24 cellular contexts compared by ENCODE assay signal in genomic region chr2:22175002-22175401, GRCh38.
DNase-seq lines count a peak whose midpoint lies in the region; ATAC-seq, FAIRE-seq and TF ChIP-seq lines count a peak whose summit lies in the region.
"Had no signal": no experiment of that assay in that cellular context is flagged by ENCODE, and none has a peak within 500 bp of the region (broad histone marks: within the 10 kb centered on the region; RNA-seq: fewer than 3 reads in every experiment).

No MANE protein-coding gene starts in this region.

- H2BK120ac ChIP-seq in IMR-90 (ENCODE audit: low read depth, low read length) (no peak overlapping the region), H1 (replicated peaks; ENCODE audit: low read depth, low read length) (no peak overlapping the region)

- no peak overlapping the region for H3K9ac ChIP-seq in IMR-90 (ENCODE audit: low read depth, low read length)
- H3K9ac ChIP-seq in H1 (replicated peaks in 1 of 4; ENCODE audit: extremely low read depth in 1 of 4, low read depth in 3 of 4, low read length in 3 of 4), result no peak overlapping the region
- H3K9ac ChIP-seq: BLaER1 treated with 17β-estradiol and CSF1 and Interleukin-3, amounts not matched to agents 10 nM and 100 nM had no signal

- no peak overlapping the region for H4K5ac ChIP-seq in IMR-90 (ENCODE audit: low read depth, low read length)
- H4K5ac ChIP-seq in H1 (ENCODE audit: insufficient read length, low read depth, low read length), result no peak overlapping the region

- H2BK20ac ChIP-seq in IMR-90 (ENCODE audit: low read depth, low read length) (no peak overlapping the region), H1 (ENCODE audit: low read length) (no peak overlapping the region)

- H3K4ac ChIP-seq in IMR-90 (ENCODE audit: low read depth, low read length) (no peak overlapping the region), H1 (replicated peaks; ENCODE audit: insufficient read length, low read depth, low read length) (no peak overlapping the region)

- FAIRE-seq in A549 (lab: Jason Lieb, UNC), result no peak
- FAIRE-seq in H1 (lab: Jason Lieb, UNC), result no peak
- FAIRE-seq: A204.1, D721Med, GM12878, GM12892, GM18507 had no signal

- POLR2A ChIA-PET in A549 (lab: Yijun Ruan, JAX) (no interaction called here), IMR-90 (lab: Charles Lee; ENCODE audit: unreplicated experiment) (no interaction called here), H1 (lab: Charles Lee; ENCODE audit: partially characterized antibody) (no interaction called here)

- no peak overlapping the region for H2BK15ac ChIP-seq in IMR-90 (ENCODE audit: low read depth, low read length)
- H2BK15ac ChIP-seq in H1 (ENCODE audit: low read length), result no peak overlapping the region

- H4K20me1 ChIP-seq in IMR-90 (ENCODE audit: insufficient read depth, low read length) (no peaks in the 10 kb centered on the region), H1 (replicated peaks in 1 of 2; ENCODE audit: control insufficient read depth in 1 of 2, insufficient read depth in 2 of 2, low read length in 2 of 2) (no peaks in the 10 kb centered on the region)
- H4K20me1 ChIP-seq: BLaER1 treated with 17β-estradiol and CSF1 and Interleukin-3, amounts not matched to agents 10 nM and 100 nM had no signal

- dilution Hi-C loops in IMR-90 (cut with HindIII; ENCODE audit: low sequenced_read_pairs, unreplicated experiment), result no loop called here

- BruUV-seq in IMR-90 (replicated peaks; lab: Mats Ljungman, UMichigan), result no TSS peak

- H3K18ac ChIP-seq in IMR-90 (ENCODE audit: low read depth, low read length), result no peak overlapping the region
- H3K18ac ChIP-seq in H1 (ENCODE audit: extremely low read depth, low read length), result no peak overlapping the region

- no peaks in the 10 kb centered on the region for H3K79me1 ChIP-seq in IMR-90 (ENCODE audit: low read depth in 1 of 2, low read length in 2 of 2)
- no peaks in the 10 kb centered on the region for H3K79me1 ChIP-seq in H1 (ENCODE audit: low read depth, low read length)

- TF ChIP-seq EP300 in A549 (IDR thresholded peaks at IDR 0.05), result no peak
- no peak for TF ChIP-seq EP300 in H1 (IDR thresholded peaks at IDR 0.05; ENCODE audit: borderline replicate concordance in 1 of 2, low read depth in 2 of 2, low read length in 2 of 2)

- intact Hi-C loops in IMR-90 (cut with micrococcal nuclease), result no loop called here

- H3K23ac ChIP-seq in IMR-90 (ENCODE audit: low read depth, low read length) (no peak overlapping the region), H1 (ENCODE audit: insufficient read length) (no peak overlapping the region)

- H3K4me2 ChIP-seq in A549, result no peak overlapping the region
- no peak overlapping the region for H3K4me2 ChIP-seq in IMR-90 (ENCODE audit: low read depth, low read length)
- no peak overlapping the region for H3K4me2 ChIP-seq in H1 (ENCODE audit: insufficient read depth in 1 of 2, low read depth in 2 of 2, low read length in 2 of 2)
- H3K4me2 ChIP-seq: BLaER1 treated with 17β-estradiol and CSF1 and Interleukin-3, amounts not matched to agents 10 nM and 100 nM had no signal

- in situ Hi-C loops in IMR-90 (cut with MboI; ENCODE audit: low sequenced_read_pairs), result no loop called here

- no peaks in the 10 kb centered on the region for H3K27me3 ChIP-seq in IMR-90 (ENCODE audit: control insufficient read depth, insufficient read depth, low read length)
- H3K27me3 ChIP-seq in H1 (replicated peaks in 1 of 4; ENCODE audit: control insufficient read depth in 3 of 4, extremely low read depth in 1 of 4, insufficient read depth in 3 of 4, low read length in 3 of 4), result no peaks in the 10 kb centered on the region
- H3K27me3 ChIP-seq: BLaER1 treated with 17β-estradiol and CSF1 and Interleukin-3, amounts not matched to agents 10 nM and 100 nM had no signal

- H3K23me2 ChIP-seq in H1 (ENCODE audit: low read depth, low read length), result no peaks in the 10 kb centered on the region

- CTCF ChIA-PET in A549 (lab: Yijun Ruan, JAX) (no interaction called here), IMR-90 (lab: Yijun Ruan, JAX) (no interaction called here), H1 (lab: Charles Lee; ENCODE audit: partially characterized antibody) (no interaction called here)

- H3K27ac ChIP-seq in A549 (no peak overlapping the region), IMR-90 (ENCODE audit: insufficient read depth, low read length) (no peak overlapping the region), H1 (ENCODE audit: low read depth, low read length) (no peak overlapping the region)
- H3K27ac ChIP-seq: BLaER1 treated with 17β-estradiol and CSF1 and Interleukin-3, amounts not matched to agents 10 nM and 100 nM; C4-2B had no signal

- no peak overlapping the region for H2AK9ac ChIP-seq in IMR-90 (replicated peaks; ENCODE audit: low read depth, low read length, poor library complexity)

- TF ChIP-seq POLR2A in A549 (IDR thresholded peaks at IDR 0.05; ENCODE audit: low read length), result no peak
- no peak for TF ChIP-seq POLR2A in IMR-90 (IDR thresholded peaks at IDR 0.05; ENCODE audit: low read depth, low read length)
- no peak for TF ChIP-seq POLR2A in H1 (IDR thresholded peaks at IDR 0.05; ENCODE audit: control extremely low read depth in 1 of 2, low read depth in 2 of 2, low read length in 2 of 2)

- TF ChIP-seq RAD21 in A549 (conservative IDR thresholded peaks at IDR 0.05 in 1 of 2, IDR thresholded peaks at IDR 0.05 in 1 of 2) (no peak), IMR-90 (IDR thresholded peaks at IDR 0.05; ENCODE audit: low read length) (no peak), H1 (IDR thresholded peaks at IDR 0.05 in 1 of 2, conservative IDR thresholded peaks at IDR 0.05 in 1 of 2; ENCODE audit: low read depth in 2 of 2, low read length in 2 of 2) (no peak)

- H3K9me3 ChIP-seq in A549 (no peaks in the 10 kb centered on the region; the same call in 1 of the 3 replicates), IMR-90 (ENCODE audit: control insufficient read depth, insufficient read depth, low read length) (no peaks in the 10 kb centered on the region), H1 (ENCODE audit: insufficient read depth in 2 of 2, low read depth in 1 of 2, low read length in 1 of 2) (no peaks in the 10 kb centered on the region)
- H3K9me3 ChIP-seq: Caco-2 had no signal

- H2BK5ac ChIP-seq in IMR-90 (ENCODE audit: low read depth, low read length, poor library complexity, severe bottlenecking), result no peak overlapping the region
- H2BK5ac ChIP-seq in H1 (ENCODE audit: low read depth, low read length), result no peak overlapping the region

- no peak overlapping the region for H2AK5ac ChIP-seq in IMR-90 (ENCODE audit: low read depth, low read length)
- no peak overlapping the region for H2AK5ac ChIP-seq in H1 (ENCODE audit: low read depth, low read length)

- H3K4me3 ChIP-seq in A549 (no peak overlapping the region), IMR-90 (ENCODE audit: insufficient read depth, low read depth, low read length) (no peak overlapping the region), H1 (ENCODE audit: extremely low read depth in 1 of 4, insufficient read depth in 2 of 4, low read depth in 3 of 4, low read length in 4 of 4) (no peak overlapping the region)
- H3K4me3 ChIP-seq: BLaER1 treated with 17β-estradiol and CSF1 and Interleukin-3, amounts not matched to agents 10 nM and 100 nM; GM12878 had no signal

- no peak overlapping the region for H4K91ac ChIP-seq in IMR-90 (ENCODE audit: insufficient read depth, low read depth, low read length)
- no peak overlapping the region for H4K91ac ChIP-seq in H1 (replicated peaks; ENCODE audit: insufficient read length, low read length)

- TF ChIP-seq CTCF in A549 (IDR thresholded peaks at IDR 0.05), result no peak
- no peak for TF ChIP-seq CTCF in IMR-90 (conservative IDR thresholded peaks at IDR 0.05; ENCODE audit: low read depth, low read length)
- no peak for TF ChIP-seq CTCF in H1 (IDR thresholded peaks at IDR 0.05; ENCODE audit: control extremely low read depth in 1 of 3, insufficient read depth in 1 of 3, low read depth in 1 of 3, low read length in 3 of 3)

- H4K8ac ChIP-seq in IMR-90 (ENCODE audit: low read depth in 2 of 2, low read length in 2 of 2), result no peak overlapping the region
- H4K8ac ChIP-seq in H1 (ENCODE audit: extremely low read depth, insufficient read depth, low read length), result no peak overlapping the region

- WGBS in A549 (ENCODE audit: missing lambda C conversion rate), result 2% methylated on average over 3 of the region's 3 CpGs
- WGBS in IMR-90 (ENCODE audit: extremely low coverage in 2 of 2, insufficient read length in 1 of 2), 2 experiments, result 40% methylated on average over 1 of the region's 3 CpGs; no CpG with 5 or more reads in 1 of the 2 experiments
- WGBS in H1 (ENCODE audit: extremely low coverage in 1 of 2, insufficient coverage in 1 of 2, insufficient read length in 1 of 2, insufficient replicate concordance in 2 of 2, low coverage in 1 of 2, low lambda C conversion rate in 2 of 2, missing lambda C conversion rate in 1 of 2), 2 experiments, result 94% methylated on average over 3 of the region's 3 CpGs; no CpG with 5 or more reads in 1 of the 2 experiments

- H3K36me3 ChIP-seq in IMR-90 (ENCODE audit: control insufficient read depth, insufficient read depth, low read length) (no peaks in the 10 kb centered on the region), H1 (ENCODE audit: control insufficient read depth in 2 of 4, insufficient read depth in 4 of 4, low read length in 3 of 4) (no peaks in the 10 kb centered on the region)
- H3K36me3 ChIP-seq: BLaER1 treated with 17β-estradiol and CSF1 and Interleukin-3, amounts not matched to agents 10 nM and 100 nM had no signal

- no peaks in the 10 kb centered on the region for H3K79me2 ChIP-seq in H1 (ENCODE audit: control insufficient read depth in 1 of 2, insufficient read depth in 2 of 2, low read length in 2 of 2)

- H3K9me1 ChIP-seq in IMR-90 (ENCODE audit: insufficient read depth, low read length), result no peaks in the 10 kb centered on the region

- no peaks in the 10 kb centered on the region for H3K4me1 ChIP-seq in A549
- H3K4me1 ChIP-seq in IMR-90 (ENCODE audit: control insufficient read depth, insufficient read depth, low read length), result no peaks in the 10 kb centered on the region
- H3K4me1 ChIP-seq in H1 (replicated peaks in 1 of 4; ENCODE audit: control insufficient read depth in 3 of 4, insufficient read depth in 4 of 4, low read length in 3 of 4), result no peaks in the 10 kb centered on the region
- H3K4me1 ChIP-seq: BLaER1 treated with 17β-estradiol and CSF1 and Interleukin-3, amounts not matched to agents 10 nM and 100 nM; Caco-2 had no signal

- H3K14ac ChIP-seq in IMR-90 (replicated peaks; ENCODE audit: low read depth, low read length), result no peak overlapping the region
- no peak overlapping the region for H3K14ac ChIP-seq in H1 (ENCODE audit: insufficient read length)

- H2BK12ac ChIP-seq in H1 (ENCODE audit: low read depth, low read length), result no peak overlapping the region

- no peak for ATAC-seq in A549
- ATAC-seq in IMR-90 (ENCODE audit: low read depth), result no peak
- ATAC-seq: CD8-positive, alpha-beta T cell; GM12878 had no signal

- H3K56ac ChIP-seq in IMR-90 (ENCODE audit: extremely low read depth, insufficient read depth, low read length) (no peak overlapping the region), H1 (replicated peaks; ENCODE audit: insufficient read length, low read depth, low read length) (no peak overlapping the region)

- no peak overlapping the region for H2AFZ ChIP-seq in IMR-90 (replicated peaks; ENCODE audit: low read length, poor library complexity)
- H2AFZ ChIP-seq in H1 (ENCODE audit: low read length), result no peak overlapping the region

- DNase-seq in A549 (ENCODE audit: low read depth in 1 of 2, low spot score in 1 of 2), result no peak
- no peak for DNase-seq in IMR-90
- DNase-seq in H1 (ENCODE audit: low read depth in 1 of 2, low spot score in 2 of 2), result no peak
- no peak for DNase-seq in NCI-H2171 (lab: John Stamatoyannopoulos, UW)
- DNase-seq in DMS114 treated with DMSO at 0.1 percent for 48 hours (lab: John Stamatoyannopoulos, UW; ENCODE audit: unreplicated experiment), result no peak
- DNase-seq: 8988T; AML-193; Caco-2; Calu3; CD4-positive, alpha-beta T cell; CD8-positive, alpha-beta T cell; DMS153; DMS53; DMS79; DND-41; EL; GDM1 had no signal

Comparison
In these comparisons a context has a peak if more than half of its experiments do, and no peak if none do; other contexts are left out.
1. Of the 18 proteins assayed by ChIP-seq in both H1 and A549: peak only in H1: none; only in A549: none; in both: MAFK; in neither: 17.